2 cellular contexts compared by ENCODE assay signal in genomic region chr5:173628501-173628900, GRCh38.
TF ChIP-seq lines count a peak whose summit lies in the region.

No MANE protein-coding gene starts in this region.

TF ChIP-seq in H1, 55 proteins besides CTCF, POLR2A, EP300 and RAD21:
- TF ChIP-seq SIX5 (IDR thresholded peaks at IDR 0.05; ENCODE audit: low read depth, low read length), result no peak

TF ChIP-seq in HepG2, 621 proteins besides CTCF, POLR2A, EP300 and RAD21:
- TF ChIP-seq ZNF629 (CRISPR knock-in tag; conservative IDR thresholded peaks at IDR 0.05), result peak; percentile 28
- TF ChIP-seq ZNF354B (CRISPR knock-in tag; IDR thresholded peaks at IDR 0.05), result no peak
